Comparison of ENCODE assay signal across 20 cellular contexts in the genomic region with DNA sequence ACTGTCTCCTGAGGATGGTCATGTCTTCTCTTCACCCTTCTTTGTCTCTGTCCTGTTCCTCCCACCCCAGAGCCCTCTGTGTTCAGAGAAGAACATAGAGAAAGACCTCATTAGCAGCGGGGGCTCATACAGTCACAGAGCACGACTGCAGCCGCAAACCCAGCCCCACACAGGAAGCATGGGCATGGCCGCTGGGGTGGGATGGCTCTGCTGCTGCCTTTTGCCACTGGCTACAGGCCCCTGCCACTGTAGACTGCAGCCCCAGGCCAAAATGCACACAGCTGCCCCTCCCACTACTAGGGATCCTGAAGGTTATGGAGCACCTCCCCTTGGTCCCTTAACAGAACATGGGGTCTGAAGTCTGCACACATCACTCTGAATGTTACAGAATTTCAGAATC. TPM values are rescaled to one million over a fixed set of nuclear protein-coding genes. Genes with fewer than 3 reads are reported as not detected.
DNase-seq lines count a peak whose midpoint lies in the region; ATAC-seq and TF ChIP-seq lines count a peak whose summit lies in the region.
"Had no signal": no experiment of that assay in that cellular context is flagged by ENCODE, and none has a peak within 500 bp of the region (broad histone marks: within the 10 kb centered on the region; RNA-seq: fewer than 3 reads in every experiment).

No MANE protein-coding gene starts in this region.

- TF ChIP-seq EP300 in Ishikawa (IDR thresholded peaks at IDR 0.05; ENCODE audit: borderline replicate concordance), result no peak

- H3K4me2 ChIP-seq in neural progenitor cell, result no peak overlapping the region
- H3K4me2 ChIP-seq: GM23338 had no signal

- H3K4me3 Mint-ChIP-seq in endothelial cell (ENCODE audit: unreplicated experiment) (peak overlapping the region; percentile 56), neural progenitor cell (no peak overlapping the region)
- H3K4me3 Mint-ChIP-seq: CD4-positive, alpha-beta T cell; GM23338 had no signal

- H3K27me3 Mint-ChIP-seq in endothelial cell (ENCODE audit: unreplicated experiment), result peaks cover 36% of the 10 kb centered on the region
- peaks cover 8% of the 10 kb centered on the region for H3K27me3 Mint-ChIP-seq in neural progenitor cell (ENCODE audit: insufficient read depth, low read depth)
- H3K27me3 Mint-ChIP-seq: CD4-positive, alpha-beta T cell; IgD-negative memory B cell had no signal

- H3K27me3 ChIP-seq in neural progenitor cell (no peaks in the 10 kb centered on the region), aorta (ENCODE audit: control insufficient read depth in 1 of 2, insufficient read depth in 2 of 2, low read length in 1 of 2) (no peaks in the 10 kb centered on the region)
- H3K27me3 ChIP-seq: BE2C, Peyer's patch had no signal

- H3K4me1 ChIP-seq in neural progenitor cell (peaks cover 47% of the 10 kb centered on the region), aorta (ENCODE audit: control insufficient read depth in 1 of 2, insufficient read depth in 2 of 2, low read length in 2 of 2) (no peaks in the 10 kb centered on the region)
- H3K4me1 ChIP-seq: HAP-1 had no signal

- H3K36me3 ChIP-seq in neural progenitor cell, result no peaks in the 10 kb centered on the region
- no peaks in the 10 kb centered on the region for H3K36me3 ChIP-seq in aorta (ENCODE audit: control insufficient read depth in 1 of 2, insufficient read depth in 2 of 2, low read length in 1 of 2)
- H3K36me3 ChIP-seq: BE2C, HAP-1, Peyer's patch had no signal

- peaks cover 86% of the 10 kb centered on the region for H3K4me1 Mint-ChIP-seq in endothelial cell (ENCODE audit: unreplicated experiment)
- peaks cover 70% of the 10 kb centered on the region for H3K4me1 Mint-ChIP-seq in neural progenitor cell

- H3K79me2 ChIP-seq in neural progenitor cell (ENCODE audit: low read depth), result no peaks in the 10 kb centered on the region

- 92 to 96% methylated on average over 4 of the region's 4 CpGs for WGBS in aorta, 2 donors

- intact Hi-C loops in aorta (cut with DNase I), result no loop called here

- no peaks in the 10 kb centered on the region for H4K20me1 ChIP-seq in neural progenitor cell (ENCODE audit: low read depth)

- DNase-seq in endothelial cell (ENCODE audit: low spot score), result no peak
- DNase-seq in neural progenitor cell (ENCODE audit: low spot score), result no peak
- peak; percentile 0 to 61 for DNase-seq in aorta
- no peak for DNase-seq in NCI-H1092 treated with DMSO at 0.1 percent for 48 hours (lab: John Stamatoyannopoulos, UW)
- DNase-seq in NCI-H1417 (lab: John Stamatoyannopoulos, UW), result no peak
- DNase-seq in NCI-H526 treated with DMSO at 0.1 percent for 48 hours (lab: John Stamatoyannopoulos, UW), result no peak
- DNase-seq: BE2C; CD4-positive, alpha-beta T cell; MM.1S; NCI-H1048; NCI-H1436 treated with DMSO at 0.1 percent for 48 hours; NCI-H2029; NCI-H226; NCI-H510A treated with DMSO at 0.1 percent for 48 hours; Peyer's patch had no signal

- H3K9me3 ChIP-seq in neural progenitor cell (ENCODE audit: low read depth) (no peaks in the 10 kb centered on the region), aorta (ENCODE audit: control insufficient read depth, low read length) (no peaks in the 10 kb centered on the region)
- H3K9me3 ChIP-seq: BE2C, HAP-1, Peyer's patch had no signal

- no peak overlapping the region for H2AFZ ChIP-seq in neural progenitor cell (replicated peaks)
- H2AFZ ChIP-seq: GM23338 had no signal

- H3K27ac Mint-ChIP-seq in endothelial cell (ENCODE audit: unreplicated experiment) (peak overlapping the region; percentile 84), neural progenitor cell (peak overlapping the region; percentile 79)
- H3K27ac Mint-ChIP-seq: CD4-positive, alpha-beta T cell; GM23338 had no signal

- ATAC-seq in aorta (ENCODE audit: low FRiP score), result no peak
- ATAC-seq: GM23338 had no signal

- no peak overlapping the region for H3K9ac ChIP-seq in neural progenitor cell

- peaks cover 4% of the 10 kb centered on the region for H3F3A ChIP-seq in neural progenitor cell (ENCODE audit: low read depth)

- TF ChIP-seq CTCF in endothelial cell (IDR thresholded peaks at IDR 0.05; ENCODE audit: unreplicated experiment) (no peak), neural progenitor cell (IDR thresholded peaks at IDR 0.05) (no peak)

- H3K27ac ChIP-seq in neural progenitor cell (no peak overlapping the region), aorta (ENCODE audit: low read depth in 1 of 2, low read length in 2 of 2) (no peak overlapping the region)
- H3K27ac ChIP-seq: Peyer's patch had no signal

- H3K4me3 ChIP-seq in neural progenitor cell, result no peak overlapping the region
- H3K4me3 ChIP-seq in aorta (ENCODE audit: low read length in 2 of 2), result no peak overlapping the region
- H3K4me3 ChIP-seq: GM23338, HAP-1, Peyer's patch had no signal

- no peak for TF ChIP-seq RAD21 in Ishikawa (IDR thresholded peaks at IDR 0.05; ENCODE audit: low read depth)

- H3K36me3 Mint-ChIP-seq in endothelial cell (ENCODE audit: low read depth, unreplicated experiment) (peaks cover 54% of the 10 kb centered on the region), neural progenitor cell (peaks cover 3% of the 10 kb centered on the region)

- no peaks in the 10 kb centered on the region for H3K9me3 Mint-ChIP-seq in endothelial cell (ENCODE audit: unreplicated experiment)
- H3K9me3 Mint-ChIP-seq in neural progenitor cell, result no peaks in the 10 kb centered on the region
- H3K9me3 Mint-ChIP-seq: CD4-positive, alpha-beta T cell; GM23338; IgD-negative memory B cell had no signal

TF ChIP-seq in Ishikawa, 13 proteins besides CTCF, POLR2A, EP300 and RAD21:
- TF ChIP-seq ZBTB7A (IDR thresholded peaks at IDR 0.05; ENCODE audit: low read depth) (0 out of 2 replicates have a peak, but pooled peaks have one; percentile 33), TAF1 (IDR thresholded peaks at IDR 0.05; ENCODE audit: low read depth) (no peak)

RNA-seq across cellular contexts. Expression of a gene that starts 34.9 kb away (rescaled TPM):
- total RNA-seq in endothelial cell (ENCODE audit: unreplicated experiment), result 2.8 TPM
- 1.2 and 1.5 TPM in 2 replicates for total RNA-seq in neural progenitor cell (ENCODE audit: low replicate concordance)
- 1 to 10 TPM; 1.3 to 3.1 TPM for total RNA-seq in aorta
- 1 to 10 TPM in 1 of 2 donors, under 1 TPM in 1; 0.75 to 2.4 TPM for polyA plus RNA-seq in aorta
- total RNA-seq: G401 had no signal

RNA-seq across cellular contexts. Expression of a gene that starts 57.9 kb away (rescaled TPM):
- total RNA-seq in endothelial cell (ENCODE audit: unreplicated experiment) (674 TPM), neural progenitor cell (ENCODE audit: low replicate concordance) (11.3 and 32.7 TPM in 2 replicates), aorta (10 to 100 TPM; 29.4 to 53.0 TPM)
- polyA plus RNA-seq in aorta, result 10 to 100 TPM in 1 of 2 donors, 1 to 10 TPM in 1; 3.5 to 38.9 TPM

Comparison
In these comparisons a context has a peak if more than half of its experiments do, and no peak if none do; other contexts are left out.
1. DNase-seq: peak in aorta (2 of 2); none in endothelial cell (single experiment), neural progenitor cell (single experiment), NCI-H1092 treated with DMSO at 0.1 percent for 48 hours (single experiment), NCI-H1417 (0 of 3) and NCI-H526 treated with DMSO at 0.1 percent for 48 hours (single experiment).
2. RNA of a gene that starts 57.9 kb away (total RNA-seq): 674 TPM in endothelial cell (single experiment); 29.4 to 53.0 TPM in aorta and 11.3 to 32.7 TPM in neural progenitor cell; every median in the first group is over 10 times any median in the second.